Comparison of ENCODE assay signal across 17 cellular contexts in genomic region chr11:120994460-120994859, GRCh38.
"Had no signal": no experiment of that assay in that cellular context is flagged by ENCODE, and none has a peak within 500 bp of the region (broad histone marks: within the 10 kb centered on the region; RNA-seq: fewer than 3 reads in every experiment).

No MANE protein-coding gene starts in this region.

- H3K27me3 ChIP-seq: right atrium auricular region, sigmoid colon, thyroid gland had no signal

- H3K4me3 ChIP-seq: dorsolateral prefrontal cortex, gastrocnemius medialis, mucosa of descending colon, pancreas, right atrium auricular region, sigmoid colon, stomach, thyroid gland had no signal

- H3K27ac ChIP-seq: dorsolateral prefrontal cortex, gastrocnemius medialis, neutrophil, pancreas, right atrium auricular region, sigmoid colon, stomach, thyroid gland had no signal

- DNase-seq: dorsolateral prefrontal cortex; effector CD4-positive, alpha-beta T cell; foreskin fibroblast; gastrocnemius medialis; head of caudate nucleus; mesenchymal stem cell; mucosa of descending colon; naive B cell; pancreas; sigmoid colon; stimulated activated CD4-positive, alpha-beta T cell treated with anti-CD3 and anti-CD28 coated beads, Interleukin-2, amount 100 ng/mL, for 24 hours; stimulated activated CD4-positive, alpha-beta T cell treated with anti-CD3 and anti-CD28 coated beads, Interleukin-4, amount 100 ng/mL, for 24 hours; stimulated activated naive CD4-positive, alpha-beta T cell treated with Interleukin-2 at 50 U/mL for 16 hours; stomach; thyroid gland had no signal

- H3K9me3 ChIP-seq: gastrocnemius medialis, mucosa of descending colon, neutrophil, pancreas, right atrium auricular region, sigmoid colon, stomach, thyroid gland had no signal

- H3K4me1 ChIP-seq: gastrocnemius medialis, pancreas, right atrium auricular region, sigmoid colon, stomach, thyroid gland had no signal

- H3K36me3 ChIP-seq: gastrocnemius medialis, neutrophil, pancreas, right atrium auricular region, sigmoid colon, stomach, thyroid gland had no signal
